In genomic region chr2:27354597-27354927, GRCh38 we compare ENCODE assay signal across 1 cellular context.
TF ChIP-seq lines count a peak whose summit lies in the region.

No MANE protein-coding gene starts in this region.

TF ChIP-seq in GM12878, 131 proteins besides CTCF, POLR2A, EP300 and RAD21:
- TF ChIP-seq SMARCA5 (IDR thresholded peaks at IDR 0.05) (no peak), USF1 (IDR thresholded peaks at IDR 0.05; ENCODE audit: borderline replicate concordance, extremely low read length, insufficient read depth, low read depth, low read length) (no peak), EGR1 (IDR thresholded peaks at IDR 0.05; ENCODE audit: borderline replicate concordance in 1 of 2, low read depth in 2 of 2, low read length in 2 of 2) (no peak), EZH2 (IDR thresholded peaks at IDR 0.05; ENCODE audit: borderline replicate concordance, control insufficient read depth, low read depth, low read length) (no peak), RAD51 (IDR thresholded peaks at IDR 0.05) (no peak), NR2C1 (IDR thresholded peaks at IDR 0.05) (no peak), MEF2B (IDR thresholded peaks at IDR 0.05; ENCODE audit: partially characterized antibody, poor library complexity, severe bottlenecking) (no peak), MYB (IDR thresholded peaks at IDR 0.05; ENCODE audit: borderline replicate concordance, low read depth, low read length) (no peak), CEBPZ (IDR thresholded peaks at IDR 0.05; ENCODE audit: low read depth, low read length) (no peak), YY1 (IDR thresholded peaks at IDR 0.05; ENCODE audit: low read depth, low read length) (no peak)
- TF ChIP-seq, protein P1, sequence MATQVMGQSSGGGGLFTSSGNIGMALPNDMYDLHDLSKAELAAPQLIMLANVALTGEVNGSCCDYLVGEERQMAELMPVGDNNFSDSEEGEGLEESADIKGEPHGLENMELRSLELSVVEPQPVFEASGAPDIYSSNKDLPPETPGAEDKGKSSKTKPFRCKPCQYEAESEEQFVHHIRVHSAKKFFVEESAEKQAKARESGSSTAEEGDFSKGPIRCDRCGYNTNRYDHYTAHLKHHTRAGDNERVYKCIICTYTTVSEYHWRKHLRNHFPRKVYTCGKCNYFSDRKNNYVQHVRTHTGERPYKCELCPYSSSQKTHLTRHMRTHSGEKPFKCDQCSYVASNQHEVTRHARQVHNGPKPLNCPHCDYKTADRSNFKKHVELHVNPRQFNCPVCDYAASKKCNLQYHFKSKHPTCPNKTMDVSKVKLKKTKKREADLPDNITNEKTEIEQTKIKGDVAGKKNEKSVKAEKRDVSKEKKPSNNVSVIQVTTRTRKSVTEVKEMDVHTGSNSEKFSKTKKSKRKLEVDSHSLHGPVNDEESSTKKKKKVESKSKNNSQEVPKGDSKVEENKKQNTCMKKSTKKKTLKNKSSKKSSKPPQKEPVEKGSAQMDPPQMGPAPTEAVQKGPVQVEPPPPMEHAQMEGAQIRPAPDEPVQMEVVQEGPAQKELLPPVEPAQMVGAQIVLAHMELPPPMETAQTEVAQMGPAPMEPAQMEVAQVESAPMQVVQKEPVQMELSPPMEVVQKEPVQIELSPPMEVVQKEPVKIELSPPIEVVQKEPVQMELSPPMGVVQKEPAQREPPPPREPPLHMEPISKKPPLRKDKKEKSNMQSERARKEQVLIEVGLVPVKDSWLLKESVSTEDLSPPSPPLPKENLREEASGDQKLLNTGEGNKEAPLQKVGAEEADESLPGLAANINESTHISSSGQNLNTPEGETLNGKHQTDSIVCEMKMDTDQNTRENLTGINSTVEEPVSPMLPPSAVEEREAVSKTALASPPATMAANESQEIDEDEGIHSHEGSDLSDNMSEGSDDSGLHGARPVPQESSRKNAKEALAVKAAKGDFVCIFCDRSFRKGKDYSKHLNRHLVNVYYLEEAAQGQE (IDR thresholded peaks at IDR 0.05; ENCODE audit: low read depth, low read length) = no peak
- TF ChIP-seq, protein P2, sequence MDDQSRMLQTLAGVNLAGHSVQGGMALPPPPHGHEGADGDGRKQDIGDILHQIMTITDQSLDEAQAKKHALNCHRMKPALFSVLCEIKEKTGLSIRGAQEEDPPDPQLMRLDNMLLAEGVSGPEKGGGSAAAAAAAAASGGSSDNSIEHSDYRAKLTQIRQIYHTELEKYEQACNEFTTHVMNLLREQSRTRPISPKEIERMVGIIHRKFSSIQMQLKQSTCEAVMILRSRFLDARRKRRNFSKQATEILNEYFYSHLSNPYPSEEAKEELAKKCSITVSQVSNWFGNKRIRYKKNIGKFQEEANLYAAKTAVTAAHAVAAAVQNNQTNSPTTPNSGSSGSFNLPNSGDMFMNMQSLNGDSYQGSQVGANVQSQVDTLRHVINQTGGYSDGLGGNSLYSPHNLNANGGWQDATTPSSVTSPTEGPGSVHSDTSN (IDR thresholded peaks at IDR 0.05; ENCODE audit: insufficient replicate concordance, low read depth, low read length) = no peak
- TF ChIP-seq, protein P3, sequence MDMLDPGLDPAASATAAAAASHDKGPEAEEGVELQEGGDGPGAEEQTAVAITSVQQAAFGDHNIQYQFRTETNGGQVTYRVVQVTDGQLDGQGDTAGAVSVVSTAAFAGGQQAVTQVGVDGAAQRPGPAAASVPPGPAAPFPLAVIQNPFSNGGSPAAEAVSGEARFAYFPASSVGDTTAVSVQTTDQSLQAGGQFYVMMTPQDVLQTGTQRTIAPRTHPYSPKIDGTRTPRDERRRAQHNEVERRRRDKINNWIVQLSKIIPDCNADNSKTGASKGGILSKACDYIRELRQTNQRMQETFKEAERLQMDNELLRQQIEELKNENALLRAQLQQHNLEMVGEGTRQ (IDR thresholded peaks at IDR 0.05; ENCODE audit: borderline replicate concordance, low read depth, low read length) = no peak
